8 cellular contexts compared by ENCODE assay signal in the genomic region with DNA sequence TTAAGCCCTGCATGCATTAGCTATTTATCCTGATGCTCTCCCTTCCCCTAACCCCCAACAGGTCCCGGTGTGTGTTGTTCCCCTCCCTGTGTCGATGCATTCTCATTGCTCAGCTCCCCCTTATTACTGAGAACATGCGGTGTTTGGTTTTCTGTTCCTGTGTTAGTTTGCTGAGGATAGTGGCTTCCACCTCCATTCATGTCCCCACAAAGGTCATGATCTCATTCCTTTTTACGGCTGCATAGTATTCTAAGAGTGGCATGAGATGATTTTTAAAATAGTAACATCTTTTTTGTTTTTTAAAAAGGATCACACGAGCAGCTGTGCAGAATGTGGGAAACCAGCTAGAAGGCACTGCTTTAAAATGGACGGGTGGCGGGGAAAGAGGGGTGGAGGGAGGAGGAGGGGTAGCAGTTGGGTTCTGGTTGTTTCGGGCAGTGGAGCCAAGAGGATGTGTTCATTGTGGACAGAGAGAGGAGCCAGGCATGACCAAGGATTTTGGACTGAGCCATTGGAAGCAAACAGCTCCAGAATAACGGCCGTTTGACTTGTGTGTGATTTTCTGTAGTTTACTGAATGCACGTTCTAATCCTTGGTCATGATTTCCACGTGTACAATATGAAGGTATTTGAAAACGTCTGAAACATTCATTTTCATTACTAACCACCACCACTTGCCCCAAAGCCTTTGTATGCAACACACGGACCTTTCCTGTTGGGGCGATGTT. TPM values are rescaled to one million over a fixed set of nuclear protein-coding genes. Genes with fewer than 3 reads are reported as not detected.
DNase-seq lines count a peak whose midpoint lies in the region; ATAC-seq, FAIRE-seq and TF ChIP-seq lines count a peak whose summit lies in the region.

No MANE protein-coding gene starts in this region.

- H3K27me3 ChIP-seq in Loucy (ENCODE audit: insufficient read depth, low read length, poor library complexity, severe bottlenecking) (no peaks in the 10 kb centered on the region), H1 (replicated peaks in 1 of 4; ENCODE audit: control insufficient read depth in 3 of 4, extremely low read depth in 1 of 4, insufficient read depth in 3 of 4, low read length in 3 of 4) (peaks cover 0 to 3% (median 0%) of the 10 kb centered on the region in 4 experiments; a peak in 3 of 7 replicates), pancreas (no peaks in the 10 kb centered on the region)

- H3K79me1 ChIP-seq in H1 (ENCODE audit: low read depth, low read length), result peaks cover 8% of the 10 kb centered on the region

- peak overlapping the region; percentile 83 for H3K4me2 ChIP-seq in Loucy (ENCODE audit: low read depth, low read length, poor library complexity, severe bottlenecking)
- H3K4me2 ChIP-seq in H1 (ENCODE audit: insufficient read depth in 1 of 2, low read depth in 2 of 2, low read length in 2 of 2), result peak overlapping the region; percentile 84 to 92

- peaks cover 40% of the 10 kb centered on the region for H3K4me1 ChIP-seq in Loucy (ENCODE audit: insufficient read depth, low read length, poor library complexity, severe bottlenecking)
- H3K4me1 ChIP-seq in H1 (replicated peaks in 1 of 4; ENCODE audit: control insufficient read depth in 3 of 4, insufficient read depth in 4 of 4, low read length in 3 of 4), result peaks cover 0 to 10% (median 5%) of the 10 kb centered on the region in 4 experiments; a peak in 5 of 7 replicates
- peaks cover 12 to 17% (median 14%) of the 10 kb centered on the region in 3 donors for H3K4me1 ChIP-seq in pancreas

- no peak overlapping the region for H3K56ac ChIP-seq in H1 (replicated peaks; ENCODE audit: insufficient read length, low read depth, low read length)

- no peak overlapping the region for H3K23ac ChIP-seq in H1 (ENCODE audit: insufficient read length)

- H2AFZ ChIP-seq in Loucy (ENCODE audit: low read length) (peak overlapping the region; percentile 92), H1 (ENCODE audit: low read length) (peak overlapping the region; percentile 90)

- no peak overlapping the region for H3K4ac ChIP-seq in H1 (replicated peaks; ENCODE audit: insufficient read length, low read depth, low read length)

- CTCF ChIA-PET in H1 (lab: Charles Lee; ENCODE audit: partially characterized antibody), result interaction anchor here (0.6 to 1.7 kb wide), 3 partner anchors 14 to 1080 kb away, joined by 3 to 6 read pairs (median 5); no protein-coding TSS in a partner anchor

- H3K23me2 ChIP-seq in H1 (ENCODE audit: low read depth, low read length), result peaks cover 10% of the 10 kb centered on the region

- H3K36me3 ChIP-seq in Loucy (ENCODE audit: insufficient read depth, low read length) (no peaks in the 10 kb centered on the region), H1 (ENCODE audit: control insufficient read depth in 2 of 4, insufficient read depth in 4 of 4, low read length in 3 of 4) (no peaks in the 10 kb centered on the region), pancreas (no peaks in the 10 kb centered on the region)

- H2AK5ac ChIP-seq in H1 (ENCODE audit: low read depth, low read length), result no peak overlapping the region

- H2BK5ac ChIP-seq in H1 (ENCODE audit: low read depth, low read length), result no peak overlapping the region; the same call in 1 of the 2 replicates

- H4K8ac ChIP-seq in H1 (ENCODE audit: extremely low read depth, insufficient read depth, low read length), result 0 out of 2 replicates have a peak overlapping the region, but pooled peaks have one; percentile 12

- FAIRE-seq in H1 (lab: Jason Lieb, UNC) (no peak), pancreas (lab: Jason Lieb, UNC) (no peak)

- 0 out of 2 replicates have a peak overlapping the region, but pooled peaks have one; percentile 13 for H2BK20ac ChIP-seq in H1 (ENCODE audit: low read length)

- TF ChIP-seq POLR2A in H1 (IDR thresholded peaks at IDR 0.05; ENCODE audit: control extremely low read depth in 1 of 2, low read depth in 2 of 2, low read length in 2 of 2), result no peak

- 51% methylated on average over 14 of the region's 15 CpGs; no CpG with 5 or more reads in 1 of the 2 experiments for WGBS in H1 (ENCODE audit: extremely low coverage in 1 of 2, insufficient coverage in 1 of 2, insufficient read length in 1 of 2, insufficient replicate concordance in 2 of 2, low coverage in 1 of 2, low lambda C conversion rate in 2 of 2, missing lambda C conversion rate in 1 of 2), 2 experiments
- WGBS in pancreas, 2 donors, result 39 to 45% methylated on average over 15 of the region's 15 CpGs

- H3K79me2 ChIP-seq in Loucy (ENCODE audit: insufficient read depth, low read length), result peaks cover 25% of the 10 kb centered on the region
- H3K79me2 ChIP-seq in H1 (ENCODE audit: control insufficient read depth in 1 of 2, insufficient read depth in 2 of 2, low read length in 2 of 2), result peaks cover 1 to 20% of the 10 kb centered on the region in 2 experiments

- ATAC-seq in pancreas, result no peak

- no peak for TF ChIP-seq EP300 in H1 (IDR thresholded peaks at IDR 0.05; ENCODE audit: borderline replicate concordance in 1 of 2, low read depth in 2 of 2, low read length in 2 of 2)

- DNase-seq in GM12864 (ENCODE audit: low read depth) (no peak), H1 (ENCODE audit: low read depth in 1 of 2, low spot score in 2 of 2) (no peak), pancreas (no peak), KBM-7 (no peak), inferior parietal cortex (ENCODE audit: extremely low spot score) (no peak), ecto neural progenitor cell (ENCODE audit: low spot score) (no peak)
- no peak for DNase-seq in activated effector memory CD4-positive, alpha-beta T cell treated with anti-CD3 and anti-CD28 coated beads, Interleukin-2, amount 50 U/mL, for 16 hours

- H4K5ac ChIP-seq in H1 (ENCODE audit: insufficient read length, low read depth, low read length), result no peak overlapping the region

- H3K4me3 ChIP-seq in GM12864 (ENCODE audit: low read depth, low read length) (peak overlapping the region; percentile 69), Loucy (ENCODE audit: low read length, poor library complexity, severe bottlenecking) (peak overlapping the region; percentile 84), H1 (ENCODE audit: extremely low read depth in 1 of 4, insufficient read depth in 2 of 4, low read depth in 3 of 4, low read length in 4 of 4) (peak overlapping the region; percentile 67 to 73 (median 70)), pancreas (peak overlapping the region; percentile 50 to 83 (median 69))

- H3K27ac ChIP-seq in H1 (ENCODE audit: low read depth, low read length), result no peak overlapping the region
- H3K27ac ChIP-seq in pancreas, result peak overlapping the region; percentile 93 to 98 (median 95)

- H3K9ac ChIP-seq in Loucy (ENCODE audit: low read depth, low read length, poor library complexity, severe bottlenecking) (peak overlapping the region; percentile 86), H1 (replicated peaks in 1 of 4; ENCODE audit: extremely low read depth in 1 of 4, low read depth in 3 of 4, low read length in 3 of 4) (peak overlapping the region in 2 of 4 experiments; percentile 29 to 67; a peak in 3 of 7 replicates)

- peak overlapping the region; percentile 90; the same call in 1 of the 2 replicates for H3K18ac ChIP-seq in H1 (ENCODE audit: extremely low read depth, low read length)

- POLR2A ChIA-PET in H1 (lab: Charles Lee; ENCODE audit: partially characterized antibody), result interaction anchor here (1.4 to 3.9 kb wide), 4 partner anchors 11 to 77 kb away, joined by 5 to 29 read pairs (median 8); partner anchors contain the start of genes NSUN2 and SRD5A1

- H2BK12ac ChIP-seq in H1 (ENCODE audit: low read depth, low read length), result no peak overlapping the region

- TF ChIP-seq CTCF in GM12864 (IDR thresholded peaks at IDR 0.05; ENCODE audit: low read depth, low read length, missing control alignments) (peak; percentile 30), Loucy (conservative IDR thresholded peaks at IDR 0.05; ENCODE audit: low read length) (no peak; the same call in 1 of the 2 replicates), H1 (IDR thresholded peaks at IDR 0.05; ENCODE audit: control extremely low read depth in 1 of 3, insufficient read depth in 1 of 3, low read depth in 1 of 3, low read length in 3 of 3) (no peak), pancreas (IDR thresholded peaks at IDR 0.05) (no peak)

- H3K9me3 ChIP-seq in Loucy (ENCODE audit: insufficient read depth, low read depth, low read length) (no peaks in the 10 kb centered on the region), H1 (ENCODE audit: insufficient read depth in 2 of 2, low read depth in 1 of 2, low read length in 1 of 2) (no peaks in the 10 kb centered on the region), pancreas (no peaks in the 10 kb centered on the region)

- no peak overlapping the region for H2BK120ac ChIP-seq in H1 (replicated peaks; ENCODE audit: low read depth, low read length)

- TF ChIP-seq RAD21 in H1 (IDR thresholded peaks at IDR 0.05 in 1 of 2, conservative IDR thresholded peaks at IDR 0.05 in 1 of 2; ENCODE audit: low read depth in 2 of 2, low read length in 2 of 2), result no peak

- intact Hi-C loops in pancreas (cut with DNase I), result loop anchor here in 1 of 3 donors (10.0 kb wide), 1 partner anchor 77 kb away; the partner anchor contains the start of genes NSUN2 and SRD5A1

- no peak overlapping the region for H4K91ac ChIP-seq in H1 (replicated peaks; ENCODE audit: insufficient read length, low read length)

- H4K20me1 ChIP-seq in Loucy (ENCODE audit: insufficient read depth, low read length, poor library complexity, severe bottlenecking), result peaks cover 22% of the 10 kb centered on the region
- peaks cover 12 to 16% of the 10 kb centered on the region in 2 experiments for H4K20me1 ChIP-seq in H1 (replicated peaks in 1 of 2; ENCODE audit: control insufficient read depth in 1 of 2, insufficient read depth in 2 of 2, low read length in 2 of 2)

- H3F3A ChIP-seq in Loucy (ENCODE audit: low read depth), result no peaks in the 10 kb centered on the region

- in situ Hi-C loops in KBM-7 (cut with MboI; ENCODE audit: low pct_unique_long_range_greater_than_20kb, low sequenced_read_pairs), result no loop called here

- H2BK15ac ChIP-seq in H1 (ENCODE audit: low read length), result no peak overlapping the region; the same call in 1 of the 2 replicates

- no peak overlapping the region for H3K14ac ChIP-seq in H1 (ENCODE audit: insufficient read length)

- no peaks in the 10 kb centered on the region for H3K9me2 ChIP-seq in Loucy (replicated peaks; ENCODE audit: low read depth, low read length)

TF ChIP-seq in H1, 55 proteins besides CTCF, POLR2A, EP300 and RAD21 (continues in another document):
- TF ChIP-seq KDM4A (IDR thresholded peaks at IDR 0.05; ENCODE audit: low read depth, low read length, severe bottlenecking), result no peak

RNA-seq across cellular contexts. Expression of gene TENT4A, which starts 1.7 kb away (rescaled TPM):
- total RNA-seq in H1 (2021; fragmentation: NEBNext Ultra II Directional; extraction: Animal tissue kit (Norgen Biotek cat#: 25700)), result 22.4 and 25.1 TPM in 2 replicates
- polyA plus RNA-seq in H1 (2011; rRNA removed) (8.9 and 11.6 TPM in 2 replicates), pancreas (10 to 100 TPM in 1 of 2 donors, 1 to 10 TPM in 1; 8.3 to 13.6 TPM)
- 6.3 TPM for polyA plus RNA-seq in H1 (2011; cell fraction: cytosol; rRNA removed)
- 46.4 TPM for polyA plus RNA-seq in H1 (2011; cell fraction: nucleus; rRNA removed)
- polyA plus RNA-seq in H1 (2012, experiment 1 of 2), result 17.5 to 20.5 TPM (median 19.2 TPM) in 4 replicates
- 4.8 TPM for polyA plus RNA-seq in H1 (2012, experiment 2 of 2)
- polyA plus RNA-seq in H1 (2013, experiment 1 of 2), result 21.0 TPM
- 20.5 TPM for polyA plus RNA-seq in H1 (2013, experiment 2 of 2)
- polyA minus RNA-seq in H1 (2011; rRNA and poly(A)+ RNA removed), result 12.4 and 14.3 TPM in 2 replicates
- 13.4 TPM for polyA minus RNA-seq in H1 (2011; cell fraction: cytosol; rRNA and poly(A)+ RNA removed)
- 30.2 TPM for polyA minus RNA-seq in H1 (2011; cell fraction: nucleus; rRNA and poly(A)+ RNA removed)
- total RNA-seq in pancreas, result 10 to 100 TPM in 1 of 6 donors, 1 to 10 TPM in 5; 7.0 to 13.5 (median 8.5) TPM
